In genomic region chr4:101103381-101104142, GRCh38 we compare ENCODE assay signal across 8 cellular contexts.
DNase-seq lines count a peak whose midpoint lies in the region; ATAC-seq and TF ChIP-seq lines count a peak whose summit lies in the region.

No MANE protein-coding gene starts in this region.

- H3K27me3 Mint-ChIP-seq in activated naive CD8-positive, alpha-beta T cell treated with anti-CD3 and anti-CD28 coated beads for 36 hours = no peaks in the 10 kb centered on the region
- no peaks in the 10 kb centered on the region for H3K27me3 Mint-ChIP-seq in naive thymus-derived CD4-positive, alpha-beta T cell

- no peak for TF ChIP-seq CTCF in DND-41 (IDR thresholded peaks at IDR 0.05; ENCODE audit: borderline replicate concordance, extremely low read depth, low read length, poor library complexity, severe bottlenecking)
- TF ChIP-seq CTCF in PC-9 (conservative IDR thresholded peaks at IDR 0.05) = no peak

- H3F3A ChIP-seq in PC-9 (ENCODE audit: insufficient read depth, low read depth) = no peaks in the 10 kb centered on the region

- H3K4me1 ChIP-seq in DND-41 (ENCODE audit: insufficient read depth, low read length) = peaks cover 34% of the 10 kb centered on the region
- H3K4me1 ChIP-seq in naive thymus-derived CD4-positive, alpha-beta T cell (ENCODE audit: control insufficient read depth in 2 of 2, insufficient read depth in 2 of 2, low read length in 2 of 2) = peaks cover 0 to 5% of the 10 kb centered on the region in 2 donors
- no peaks in the 10 kb centered on the region for H3K4me1 ChIP-seq in trophoblast cell (ENCODE audit: control insufficient read depth in 1 of 2, insufficient read depth in 2 of 2, low read length in 2 of 2)
- no peaks in the 10 kb centered on the region for H3K4me1 ChIP-seq in PC-9 (replicated peaks; ENCODE audit: insufficient read depth)

- no peak overlapping the region for H4K8ac ChIP-seq in trophoblast cell (ENCODE audit: low read depth, low read length)

- WGBS in trophoblast cell (ENCODE audit: extremely low coverage, insufficient coverage, insufficient read length) = no CpG with 5 or more reads among the region's 4 CpGs

- peak; percentile 94 for ATAC-seq in DND-41 (ENCODE audit: insufficient read depth, low read depth)
- ATAC-seq in GM21381 (IDR thresholded peaks at IDR 0.05; ENCODE audit: unreplicated experiment) = peak; percentile 86
- ATAC-seq in HG03565 (IDR thresholded peaks at IDR 0.05; ENCODE audit: unreplicated experiment) = peak; percentile 81
- peak; percentile 62 for ATAC-seq in naive thymus-derived CD4-positive, alpha-beta T cell

- no peak overlapping the region for H3K14ac ChIP-seq in trophoblast cell (ENCODE audit: low read length)

- H3K23ac ChIP-seq in trophoblast cell (ENCODE audit: low read length) = no peak overlapping the region

- H3K4me1 Mint-ChIP-seq in activated naive CD8-positive, alpha-beta T cell treated with anti-CD3 and anti-CD28 coated beads for 36 hours = peaks cover 19% of the 10 kb centered on the region
- peaks cover 11 to 24% (median 15%) of the 10 kb centered on the region in 7 donors for H3K4me1 Mint-ChIP-seq in naive thymus-derived CD4-positive, alpha-beta T cell

- BruUV-seq in PC-9 (replicated peaks; lab: Mats Ljungman, UMichigan) = no TSS peak

- peak overlapping the region in 1 of 2 experiments; percentile 11; a peak in 1 of 4 replicates for H3K4me3 ChIP-seq in DND-41 (ENCODE audit: low read depth in 1 of 2, low read length in 2 of 2)
- no peak overlapping the region for H3K4me3 ChIP-seq in naive thymus-derived CD4-positive, alpha-beta T cell (ENCODE audit: low read length)
- no peak overlapping the region for H3K4me3 ChIP-seq in trophoblast cell (ENCODE audit: low read depth, low read length)
- no peak overlapping the region for H3K4me3 ChIP-seq in PC-9

- no peaks in the 10 kb centered on the region for H3K9me3 Mint-ChIP-seq in activated naive CD8-positive, alpha-beta T cell treated with anti-CD3 and anti-CD28 coated beads for 36 hours
- peaks cover 0 to 2% (median 0%) of the 10 kb centered on the region in 11 donors for H3K9me3 Mint-ChIP-seq in naive thymus-derived CD4-positive, alpha-beta T cell

- H2BK5ac ChIP-seq in trophoblast cell (ENCODE audit: low read depth, low read length, poor library complexity) = no peak overlapping the region

- H4K91ac ChIP-seq in trophoblast cell (ENCODE audit: low read depth, low read length) = no peak overlapping the region

- peaks cover 25% of the 10 kb centered on the region for H3K36me3 Mint-ChIP-seq in activated naive CD8-positive, alpha-beta T cell treated with anti-CD3 and anti-CD28 coated beads for 36 hours
- peaks cover 0 to 39% (median 21%) of the 10 kb centered on the region in 5 donors for H3K36me3 Mint-ChIP-seq in naive thymus-derived CD4-positive, alpha-beta T cell

- H2AFZ ChIP-seq in DND-41 (ENCODE audit: low read depth, low read length) = peak overlapping the region; percentile 32; the same call in 1 of the 2 replicates
- H2AFZ ChIP-seq in trophoblast cell (ENCODE audit: insufficient read depth, low read length, poor library complexity) = no peak overlapping the region
- H2AFZ ChIP-seq in PC-9 = no peak overlapping the region

- H3K18ac ChIP-seq in trophoblast cell (ENCODE audit: low read length) = no peak overlapping the region

- peak; percentile 56 for DNase-seq in DND-41
- DNase-seq in activated naive CD8-positive, alpha-beta T cell treated with anti-CD3 and anti-CD28 coated beads for 36 hours = no peak
- DNase-seq in naive thymus-derived CD4-positive, alpha-beta T cell = no peak
- no peak for DNase-seq in posterior cingulate gyrus
- DNase-seq in trophoblast cell = no peak
- no peak for DNase-seq in PC-9

- H3K36me3 ChIP-seq in DND-41 (ENCODE audit: insufficient read depth, low read length) (peaks cover 9% of the 10 kb centered on the region; the same call in 1 of the 2 replicates), trophoblast cell (ENCODE audit: control insufficient read depth in 1 of 2, insufficient read depth in 2 of 2, low read length in 2 of 2) (no peaks in the 10 kb centered on the region), PC-9 (ENCODE audit: low read depth) (no peaks in the 10 kb centered on the region)
- H3K36me3 ChIP-seq in naive thymus-derived CD4-positive, alpha-beta T cell (ENCODE audit: control insufficient read depth in 2 of 3, insufficient read depth in 3 of 3, low read length in 3 of 3) = peaks cover 0 to 7% (median 2%) of the 10 kb centered on the region in 3 experiments

- no peaks in the 10 kb centered on the region for H3K27me3 ChIP-seq in DND-41 (ENCODE audit: insufficient read depth, low read length, poor library complexity)
- no peaks in the 10 kb centered on the region for H3K27me3 ChIP-seq in naive thymus-derived CD4-positive, alpha-beta T cell (ENCODE audit: control insufficient read depth in 2 of 2, insufficient read depth in 2 of 2, low read length in 2 of 2)
- H3K27me3 ChIP-seq in trophoblast cell (ENCODE audit: insufficient read depth, low read length) = no peaks in the 10 kb centered on the region
- H3K27me3 ChIP-seq in PC-9 (ENCODE audit: insufficient read depth, low read depth) = no peaks in the 10 kb centered on the region

- no peaks in the 10 kb centered on the region for H3K79me1 ChIP-seq in trophoblast cell (ENCODE audit: low read length)

- CTCF ChIA-PET in naive thymus-derived CD4-positive, alpha-beta T cell (lab: Charles Lee) = interaction anchor here (0.6 kb wide), 1 partner anchor 28 kb away, joined by 7 read pairs; no protein-coding TSS in a partner anchor
- CTCF ChIA-PET in PC-9 (lab: Charles Lee) = no interaction called here

- H3K9me2 ChIP-seq in PC-9 (ENCODE audit: insufficient read depth) = no peaks in the 10 kb centered on the region

- H3K4ac ChIP-seq in trophoblast cell (ENCODE audit: low read depth, low read length) = no peak overlapping the region

- H3K9me3 ChIP-seq in DND-41 (ENCODE audit: insufficient read depth, low read length, severe bottlenecking) (no peaks in the 10 kb centered on the region), trophoblast cell (ENCODE audit: insufficient read depth, low read depth, low read length) (no peaks in the 10 kb centered on the region), PC-9 (ENCODE audit: insufficient read depth, low read depth) (no peaks in the 10 kb centered on the region)
- no peaks in the 10 kb centered on the region for H3K9me3 ChIP-seq in naive thymus-derived CD4-positive, alpha-beta T cell (ENCODE audit: control insufficient read depth in 2 of 3, low read length in 3 of 3)

- intact Hi-C loops in naive thymus-derived CD4-positive, alpha-beta T cell (cut with micrococcal nuclease) = no loop called here
- intact Hi-C loops in posterior cingulate gyrus (cut with DNase I) = no loop called here
- intact Hi-C loops in PC-9 (cut with micrococcal nuclease; ENCODE audit: unreplicated experiment) = no loop called here

- H3K9ac ChIP-seq in DND-41 (ENCODE audit: low read depth, low read length) (peak overlapping the region; percentile 31), trophoblast cell (ENCODE audit: low read length) (no peak overlapping the region)

- POLR2A ChIA-PET in naive thymus-derived CD4-positive, alpha-beta T cell (lab: Charles Lee) = no interaction called here
- POLR2A ChIA-PET in PC-9 (lab: Charles Lee; ENCODE audit: unreplicated experiment) = no interaction called here

- no peak overlapping the region for H2AK5ac ChIP-seq in trophoblast cell (ENCODE audit: low read length)

- H3K4me2 ChIP-seq in DND-41 (ENCODE audit: insufficient read depth, low read length) = peak overlapping the region; percentile 46
- no peak overlapping the region for H3K4me2 ChIP-seq in trophoblast cell (ENCODE audit: low read length)
- H3K4me2 ChIP-seq in PC-9 = no peak overlapping the region

- 0 out of 2 replicates have a peak, but pooled peaks cover 3% of the 10 kb centered on the region for H3K79me2 ChIP-seq in DND-41 (ENCODE audit: insufficient read depth, low read length)
- no peaks in the 10 kb centered on the region for H3K79me2 ChIP-seq in trophoblast cell (ENCODE audit: control insufficient read depth, insufficient read depth, low read length, poor library complexity)
- H3K79me2 ChIP-seq in PC-9 (ENCODE audit: low read depth) = no peaks in the 10 kb centered on the region

- H4K20me1 ChIP-seq in DND-41 (ENCODE audit: insufficient read depth, low read length) (no peaks in the 10 kb centered on the region), PC-9 (ENCODE audit: insufficient read depth) (no peaks in the 10 kb centered on the region)

- no peak overlapping the region for H4K12ac ChIP-seq in trophoblast cell (ENCODE audit: low read depth, low read length)

- peak overlapping the region; percentile 21 for H3K27ac Mint-ChIP-seq in activated naive CD8-positive, alpha-beta T cell treated with anti-CD3 and anti-CD28 coated beads for 36 hours
- H3K27ac Mint-ChIP-seq in naive thymus-derived CD4-positive, alpha-beta T cell = peak overlapping the region in 3 of 9 donors; percentile 10 to 29 (median 17)

- peak overlapping the region; percentile 79 for H3K27ac ChIP-seq in DND-41 (ENCODE audit: low read length)
- no peak overlapping the region for H3K27ac ChIP-seq in naive thymus-derived CD4-positive, alpha-beta T cell (ENCODE audit: low read depth, low read length)
- no peak overlapping the region for H3K27ac ChIP-seq in trophoblast cell (ENCODE audit: low read depth, low read length)
- no peak overlapping the region for H3K27ac ChIP-seq in PC-9

- H3K4me3 Mint-ChIP-seq in activated naive CD8-positive, alpha-beta T cell treated with anti-CD3 and anti-CD28 coated beads for 36 hours = no peak overlapping the region
- peak overlapping the region in 1 of 10 donors; percentile 36 for H3K4me3 Mint-ChIP-seq in naive thymus-derived CD4-positive, alpha-beta T cell

- H2BK12ac ChIP-seq in trophoblast cell (ENCODE audit: low read length) = no peak overlapping the region

- H2BK120ac ChIP-seq in trophoblast cell (ENCODE audit: insufficient read depth, low read length, poor library complexity) = no peak overlapping the region
